In the genomic region with DNA sequence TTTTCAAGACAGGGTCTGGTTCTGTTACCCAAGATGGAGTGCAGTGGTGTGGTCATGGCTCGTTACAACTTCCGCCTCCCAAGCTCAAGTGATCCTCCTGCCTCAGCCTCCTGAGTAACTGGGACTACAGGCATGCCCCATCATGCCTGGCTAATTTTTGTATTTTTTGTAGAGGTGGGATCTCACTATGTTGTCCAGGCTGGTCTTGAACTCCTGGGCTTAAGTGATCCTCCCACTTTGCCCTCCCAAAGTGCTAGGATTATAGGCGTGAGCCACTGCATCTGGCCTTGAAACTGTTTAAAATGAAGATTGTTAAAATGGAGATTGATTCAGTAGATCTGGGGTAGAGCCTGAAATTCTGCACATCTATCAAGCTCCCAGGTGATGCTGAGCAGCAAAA, we compare ENCODE assay signal across 4 cellular contexts. TPM values are rescaled to one million over a fixed set of nuclear protein-coding genes. Genes with fewer than 3 reads are reported as not detected.
"Had no signal": no experiment of that assay in that cellular context is flagged by ENCODE, and none has a peak within 500 bp of the region (broad histone marks: within the 10 kb centered on the region; RNA-seq: fewer than 3 reads in every experiment).

No MANE protein-coding gene starts in this region.

RNA-seq across cellular contexts. Expression of gene GAST, which starts 11.3 kb away (rescaled TPM):
- total RNA-seq: HT-29, HT1080, IMR-90 had no signal
- polyA plus RNA-seq: IgD-negative memory B cell, IMR-90 had no signal

RNA-seq across cellular contexts. Expression of gene HAP1, which starts 33.6 kb away (rescaled TPM):
- total RNA-seq: HT-29 had no signal
- polyA plus RNA-seq: IgD-negative memory B cell had no signal
